ENCODE assay signal across 9 cellular contexts in the genomic region with DNA sequence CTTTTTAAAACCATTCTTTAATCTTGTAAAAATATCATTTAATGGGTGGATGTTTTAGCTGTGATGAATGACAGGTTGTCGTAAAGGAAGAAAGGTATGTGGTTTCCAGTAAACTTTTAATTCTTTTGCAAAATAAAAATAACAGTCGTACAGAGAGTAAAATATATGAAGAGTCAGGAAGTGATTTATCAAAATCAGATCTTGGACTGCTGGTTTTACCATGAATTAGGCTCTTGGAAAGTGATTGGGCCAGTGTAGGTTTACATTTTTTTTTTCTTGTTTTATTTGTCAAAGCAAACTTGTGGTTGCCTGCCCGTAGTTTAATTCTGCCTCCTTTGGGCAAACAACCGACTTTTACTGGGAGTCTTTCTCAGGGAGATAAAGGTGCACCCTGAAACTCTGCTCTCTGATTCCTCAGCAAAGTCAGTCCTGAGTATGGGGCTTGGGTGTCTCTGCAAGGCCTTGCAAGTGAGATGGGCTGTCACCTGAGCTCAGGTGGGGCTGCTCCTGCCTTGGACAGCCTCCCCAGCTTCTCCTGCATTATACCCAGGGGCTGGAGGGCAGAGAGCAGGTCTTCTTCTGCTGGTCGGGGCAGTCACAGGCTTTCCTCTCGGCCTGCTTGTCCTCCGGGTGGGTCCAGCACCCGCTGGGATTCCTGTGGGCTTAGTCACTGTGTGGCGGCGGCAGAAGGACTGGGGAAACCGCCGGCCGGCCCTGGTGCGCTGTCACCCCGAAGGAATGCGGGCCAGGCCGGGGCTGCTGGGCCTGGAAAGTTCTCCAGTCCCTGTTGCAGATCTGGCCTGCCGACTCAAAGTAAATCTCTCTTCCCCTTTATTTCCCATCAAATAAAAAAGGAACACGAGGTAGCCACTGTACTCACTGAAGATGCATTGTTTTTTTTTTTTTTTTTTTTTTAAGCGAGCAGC.
DNase-seq lines count a peak whose midpoint lies in the region; ATAC-seq and TF ChIP-seq lines count a peak whose summit lies in the region.
"Had no signal": no experiment of that assay in that cellular context is flagged by ENCODE, and none has a peak within 500 bp of the region (broad histone marks: within the 10 kb centered on the region; RNA-seq: fewer than 3 reads in every experiment).

No MANE protein-coding gene starts in this region.

- H3K9ac ChIP-seq in SK-N-SH, result peak overlapping the region; percentile 84

- TF ChIP-seq EP300 in SK-N-SH (IDR thresholded peaks at IDR 0.05; ENCODE audit: borderline replicate concordance in 1 of 2, low read depth in 1 of 2, low read length in 1 of 2), result peak; percentile 6 to 92; a peak in 2 of 4 replicates
- no peak for TF ChIP-seq EP300 in ovary (IDR thresholded peaks at IDR 0.05)

- H3K79me2 ChIP-seq in SK-N-SH (ENCODE audit: insufficient read depth), result peaks cover 81% of the 10 kb centered on the region

- H3K4me3 ChIP-seq in SK-N-SH (ENCODE audit: low read depth in 2 of 2, low read length in 1 of 2), result peak overlapping the region in 1 of 2 experiments; percentile 50; a peak in 3 of 4 replicates
- H3K4me3 ChIP-seq in ovary, result no peak overlapping the region

- H4K20me1 ChIP-seq in SK-N-SH (ENCODE audit: insufficient read depth), result no peaks in the 10 kb centered on the region

- peaks cover 41% of the 10 kb centered on the region for H3F3A ChIP-seq in SK-N-SH (replicated peaks; ENCODE audit: insufficient read depth)

- CTCF ChIA-PET in CD4-positive, alpha-beta T cell (lab: Charles Lee), result no interaction called here
- CTCF ChIA-PET in SK-N-SH (lab: Yijun Ruan, JAX), result interaction anchor here (0.7 to 1.2 kb wide), 3 partner anchors 37 to 76 kb away, joined by 3 read pairs; no protein-coding TSS in a partner anchor

- POLR2A ChIA-PET in CD4-positive, alpha-beta T cell (lab: Charles Lee), result no interaction called here
- POLR2A ChIA-PET in SK-N-SH (lab: Yijun Ruan, JAX), result no interaction called here

- intact Hi-C loops in CD4-positive, alpha-beta T cell (cut with DNase I, micrococcal nuclease), result no loop called here
- intact Hi-C loops in ovary (cut with DNase I), result no loop called here

- peak overlapping the region; percentile 36 for H3K27ac Mint-ChIP-seq in CD4-positive, alpha-beta T cell
- H3K27ac Mint-ChIP-seq: activated naive CD8-positive, alpha-beta T cell had no signal

- no peak overlapping the region; the same call in 1 of the 2 replicates for H2AFZ ChIP-seq in SK-N-SH (ENCODE audit: low read depth)

- no peak for TF ChIP-seq RAD21 in SK-N-SH (IDR thresholded peaks at IDR 0.05; ENCODE audit: low read length)

- TF ChIP-seq CTCF in CD4-positive, alpha-beta T cell (IDR thresholded peaks at IDR 0.05), result no peak
- no peak for TF ChIP-seq CTCF in SK-N-SH (IDR thresholded peaks at IDR 0.05)
- no peak for TF ChIP-seq CTCF in ovary (IDR thresholded peaks at IDR 0.05)

- H3K4me1 Mint-ChIP-seq in CD4-positive, alpha-beta T cell (ENCODE audit: low read depth), result peaks cover 70% of the 10 kb centered on the region

- peaks cover 50 to 74% of the 10 kb centered on the region in 2 experiments for H3K4me1 ChIP-seq in SK-N-SH (ENCODE audit: control insufficient read depth in 1 of 2, insufficient read depth in 2 of 2, low read depth in 1 of 2, low read length in 1 of 2)
- H3K4me1 ChIP-seq in ovary (ENCODE audit: insufficient read depth), result peaks cover 29% of the 10 kb centered on the region

- H3K9me3 ChIP-seq in CD4-positive, alpha-beta T cell (ENCODE audit: control insufficient read depth, low read length), result no peaks in the 10 kb centered on the region
- no peaks in the 10 kb centered on the region for H3K9me3 ChIP-seq in SK-N-SH
- H3K9me3 ChIP-seq in ovary, result no peaks in the 10 kb centered on the region

- no peak overlapping the region for H3K4me3 Mint-ChIP-seq in CD4-positive, alpha-beta T cell
- H3K4me3 Mint-ChIP-seq: activated naive CD8-positive, alpha-beta T cell had no signal

- peak overlapping the region; percentile 84 for H3K4me2 ChIP-seq in SK-N-SH

- no peaks in the 10 kb centered on the region for H3K9me3 Mint-ChIP-seq in CD4-positive, alpha-beta T cell

- ATAC-seq in CD4-positive, alpha-beta T cell (ENCODE audit: poor library complexity), result no peak
- ATAC-seq in HG03457 (IDR thresholded peaks at IDR 0.05; ENCODE audit: unreplicated experiment) (no peak), GM18868 (IDR thresholded peaks at IDR 0.05; ENCODE audit: unreplicated experiment) (no peak), HG03460 (IDR thresholded peaks at IDR 0.05; ENCODE audit: unreplicated experiment) (no peak)

- H3K27ac ChIP-seq in CD4-positive, alpha-beta T cell (ENCODE audit: low read depth, low read length), result no peak overlapping the region
- peak overlapping the region; percentile 93 to 99 for H3K27ac ChIP-seq in SK-N-SH (ENCODE audit: low read depth in 2 of 2, low read length in 1 of 2)
- peak overlapping the region; percentile 57 to 63 for H3K27ac ChIP-seq in ovary

- 4% methylated on average over 9 of the region's 20 CpGs for WGBS in SK-N-SH (ENCODE audit: low lambda C conversion rate)
- WGBS in ovary, 3 donors, result 12 to 20% (median 12%) methylated on average over 20 of the region's 20 CpGs

- H3K27me3 ChIP-seq in CD4-positive, alpha-beta T cell (ENCODE audit: control insufficient read depth, insufficient read depth, low read length), result no peaks in the 10 kb centered on the region
- H3K27me3 ChIP-seq in SK-N-SH (ENCODE audit: insufficient read depth) (no peaks in the 10 kb centered on the region), ovary (no peaks in the 10 kb centered on the region)

- DNase-seq in CD4-positive, alpha-beta T cell, result no peak
- peak; percentile 44 for DNase-seq in SK-N-SH
- DNase-seq in germinal center (ENCODE audit: low spot score), result peak; percentile 5
- peak; percentile 84 to 87 (median 85) for DNase-seq in ovary
- no peak for DNase-seq in NCI-H1417 (lab: John Stamatoyannopoulos, UW)

- H3K9me2 ChIP-seq in SK-N-SH, result no peaks in the 10 kb centered on the region

- H3K36me3 ChIP-seq in SK-N-SH (replicated peaks in 1 of 2; ENCODE audit: control insufficient read depth in 1 of 2, insufficient read depth in 2 of 2, low read length in 1 of 2) (no peaks in the 10 kb centered on the region), ovary (no peaks in the 10 kb centered on the region)

- no peak for TF ChIP-seq POLR2A in ovary (IDR thresholded peaks at IDR 0.05)

- H3K36me3 Mint-ChIP-seq in CD4-positive, alpha-beta T cell (ENCODE audit: low read depth), result peaks cover 14% of the 10 kb centered on the region

- no peaks in the 10 kb centered on the region for H3K27me3 Mint-ChIP-seq in CD4-positive, alpha-beta T cell
- H3K27me3 Mint-ChIP-seq: activated naive CD8-positive, alpha-beta T cell had no signal

TF ChIP-seq in SK-N-SH, 30 proteins besides CTCF, POLR2A, EP300 and RAD21 (continues in another document):
- TF ChIP-seq RCOR1 (IDR thresholded peaks at IDR 0.05; ENCODE audit: low read length) (no peak), JUND (IDR thresholded peaks at IDR 0.05) (peak; percentile 96), TEAD4 (IDR thresholded peaks at IDR 0.05; ENCODE audit: borderline replicate concordance, insufficient read depth) (peak; percentile 97), FOXM1 (IDR thresholded peaks at IDR 0.05; ENCODE audit: low read depth) (peak; percentile 65; the same call in 1 of the 2 replicates), FOSL2 (IDR thresholded peaks at IDR 0.05; ENCODE audit: borderline replicate concordance, low read depth) (peak; percentile 96), ELF1 (IDR thresholded peaks at IDR 0.05) (no peak), TCF12 (IDR thresholded peaks at IDR 0.05) (peak; percentile 89), EZH2phosphoT487 (IDR thresholded peaks at IDR 0.05; ENCODE audit: borderline replicate concordance, low read depth) (no peak), CHD2 (IDR thresholded peaks at IDR 0.05; ENCODE audit: low read length, partially characterized antibody) (no peak), SIN3A (IDR thresholded peaks at IDR 0.05; ENCODE audit: borderline replicate concordance, low read depth, low read length) (0 out of 2 replicates have a peak, but pooled peaks have one; percentile 62)
- TF ChIP-seq, protein P1, sequence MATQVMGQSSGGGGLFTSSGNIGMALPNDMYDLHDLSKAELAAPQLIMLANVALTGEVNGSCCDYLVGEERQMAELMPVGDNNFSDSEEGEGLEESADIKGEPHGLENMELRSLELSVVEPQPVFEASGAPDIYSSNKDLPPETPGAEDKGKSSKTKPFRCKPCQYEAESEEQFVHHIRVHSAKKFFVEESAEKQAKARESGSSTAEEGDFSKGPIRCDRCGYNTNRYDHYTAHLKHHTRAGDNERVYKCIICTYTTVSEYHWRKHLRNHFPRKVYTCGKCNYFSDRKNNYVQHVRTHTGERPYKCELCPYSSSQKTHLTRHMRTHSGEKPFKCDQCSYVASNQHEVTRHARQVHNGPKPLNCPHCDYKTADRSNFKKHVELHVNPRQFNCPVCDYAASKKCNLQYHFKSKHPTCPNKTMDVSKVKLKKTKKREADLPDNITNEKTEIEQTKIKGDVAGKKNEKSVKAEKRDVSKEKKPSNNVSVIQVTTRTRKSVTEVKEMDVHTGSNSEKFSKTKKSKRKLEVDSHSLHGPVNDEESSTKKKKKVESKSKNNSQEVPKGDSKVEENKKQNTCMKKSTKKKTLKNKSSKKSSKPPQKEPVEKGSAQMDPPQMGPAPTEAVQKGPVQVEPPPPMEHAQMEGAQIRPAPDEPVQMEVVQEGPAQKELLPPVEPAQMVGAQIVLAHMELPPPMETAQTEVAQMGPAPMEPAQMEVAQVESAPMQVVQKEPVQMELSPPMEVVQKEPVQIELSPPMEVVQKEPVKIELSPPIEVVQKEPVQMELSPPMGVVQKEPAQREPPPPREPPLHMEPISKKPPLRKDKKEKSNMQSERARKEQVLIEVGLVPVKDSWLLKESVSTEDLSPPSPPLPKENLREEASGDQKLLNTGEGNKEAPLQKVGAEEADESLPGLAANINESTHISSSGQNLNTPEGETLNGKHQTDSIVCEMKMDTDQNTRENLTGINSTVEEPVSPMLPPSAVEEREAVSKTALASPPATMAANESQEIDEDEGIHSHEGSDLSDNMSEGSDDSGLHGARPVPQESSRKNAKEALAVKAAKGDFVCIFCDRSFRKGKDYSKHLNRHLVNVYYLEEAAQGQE (IDR thresholded peaks at IDR 0.05; ENCODE audit: low read depth, low read length), result 0 out of 2 replicates have a peak, but pooled peaks have one; percentile 49
- TF ChIP-seq, protein P2, sequence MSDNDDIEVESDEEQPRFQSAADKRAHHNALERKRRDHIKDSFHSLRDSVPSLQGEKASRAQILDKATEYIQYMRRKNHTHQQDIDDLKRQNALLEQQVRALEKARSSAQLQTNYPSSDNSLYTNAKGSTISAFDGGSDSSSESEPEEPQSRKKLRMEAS (IDR thresholded peaks at IDR 0.05; ENCODE audit: low read depth), result peak; percentile 87

Comparison
In these comparisons a context has a peak if more than half of its experiments do, and no peak if none do; other contexts are left out.
1. DNase-seq: peak in SK-N-SH (single experiment), germinal center (single experiment) and ovary (5 of 5); none in CD4-positive, alpha-beta T cell (0 of 10) and NCI-H1417 (0 of 3).